1 cellular context compared by ENCODE assay signal in genomic region chr13:100808330-100808729, GRCh38.
TF ChIP-seq lines count a peak whose summit lies in the region.

No MANE protein-coding gene starts in this region.

TF ChIP-seq in HepG2, 621 proteins besides CTCF, POLR2A, EP300 and RAD21 (continued from another document and continues in another):
- peak; percentile 14; the same call in 1 of the 2 replicates for TF ChIP-seq RXRB (CRISPR knock-in tag; IDR thresholded peaks at IDR 0.05; ENCODE audit: borderline replicate concordance)
- TF ChIP-seq TEAD3 (CRISPR knock-in tag; optimal IDR thresholded peaks at IDR 0.05; ENCODE audit: borderline replicate concordance), result peak; percentile 60
- TF ChIP-seq MAZ (IDR thresholded peaks at IDR 0.05; ENCODE audit: borderline replicate concordance, low read depth, low read length), result no peak
- TF ChIP-seq MAZ (CRISPR knock-in tag; IDR thresholded peaks at IDR 0.05; ENCODE audit: low read depth), result no peak
- no peak for TF ChIP-seq ZBTB2 (CRISPR knock-in tag; IDR thresholded peaks at IDR 0.05; ENCODE audit: low read depth)
- no peak for TF ChIP-seq ZNF430 (CRISPR knock-in tag; IDR thresholded peaks at IDR 0.05)
- peak; percentile 51; the same call in 1 of the 2 replicates for TF ChIP-seq FOXA3 (CRISPR knock-in tag; IDR thresholded peaks at IDR 0.05)
- TF ChIP-seq LCORL (IDR thresholded peaks at IDR 0.05), result no peak
- peak; percentile 29; the same call in 1 of the 2 replicates for TF ChIP-seq LCORL (CRISPR knock-in tag; IDR thresholded peaks at IDR 0.05)
- TF ChIP-seq ZKSCAN8 (CRISPR knock-in tag; IDR thresholded peaks at IDR 0.05; ENCODE audit: borderline replicate concordance), result peak; percentile 97
- no peak for TF ChIP-seq ZMYM3 (CRISPR knock-in tag; IDR thresholded peaks at IDR 0.05)
- TF ChIP-seq ZNF281 (CRISPR knock-in tag; IDR thresholded peaks at IDR 0.05; ENCODE audit: borderline replicate concordance), result peak; percentile 19; the same call in 1 of the 2 replicates
- TF ChIP-seq ZNF644 (CRISPR knock-in tag; IDR thresholded peaks at IDR 0.05; ENCODE audit: low read depth), result peak; percentile 70
- no peak for TF ChIP-seq ELF1 (CRISPR knock-in tag; IDR thresholded peaks at IDR 0.05)
- peak; percentile 61; the same call in 1 of the 2 replicates for TF ChIP-seq RXRA (CRISPR knock-in tag; IDR thresholded peaks at IDR 0.05)
- no peak for TF ChIP-seq RERE (CRISPR knock-in tag; IDR thresholded peaks at IDR 0.05; ENCODE audit: low read depth)
- no peak for TF ChIP-seq MIER3 (CRISPR knock-in tag; IDR thresholded peaks at IDR 0.05; ENCODE audit: borderline replicate concordance)
- TF ChIP-seq NR2F1 (CRISPR knock-in tag; IDR thresholded peaks at IDR 0.05), result peak in 1 of 2 experiments; percentile 50; a peak in 1 of 4 replicates
- TF ChIP-seq RCOR2 (CRISPR knock-in tag; IDR thresholded peaks at IDR 0.05), result 0 out of 2 replicates have a peak, but pooled peaks have one; percentile 29
- TF ChIP-seq GATAD2A (CRISPR knock-in tag; IDR thresholded peaks at IDR 0.05), result peak; percentile 72
- no peak for TF ChIP-seq SOX6 (IDR thresholded peaks at IDR 0.05)
- peak; percentile 99 for TF ChIP-seq SOX6 (CRISPR knock-in tag; IDR thresholded peaks at IDR 0.05)
- TF ChIP-seq ZNF674 (CRISPR knock-in tag; IDR thresholded peaks at IDR 0.05; ENCODE audit: low read depth), result no peak
- 0 out of 2 replicates have a peak, but pooled peaks have one; percentile 13 for TF ChIP-seq TCF7 (IDR thresholded peaks at IDR 0.05; ENCODE audit: low read depth)
- no peak for TF ChIP-seq ZNF431 (CRISPR knock-in tag; IDR thresholded peaks at IDR 0.05; ENCODE audit: borderline replicate concordance, low read depth)
- peak; percentile 74 for TF ChIP-seq HNF4G (IDR thresholded peaks at IDR 0.05; ENCODE audit: borderline replicate concordance, low read depth, low read length)
- TF ChIP-seq HNF4G (CRISPR knock-in tag; IDR thresholded peaks at IDR 0.05; ENCODE audit: borderline replicate concordance, low read depth), result no peak; the same call in 1 of the 2 replicates
- no peak for TF ChIP-seq PTBP1 (IDR thresholded peaks at IDR 0.05; ENCODE audit: low read depth, low read length, poor library complexity, severe bottlenecking)
- 0 out of 2 replicates have a peak, but pooled peaks have one; percentile 38 for TF ChIP-seq POGZ (CRISPR knock-in tag; IDR thresholded peaks at IDR 0.05)
- TF ChIP-seq ISL2 (CRISPR knock-in tag; IDR thresholded peaks at IDR 0.05), result 0 out of 2 replicates have a peak, but pooled peaks have one; percentile 21
- peak; percentile 25; the same call in 1 of the 2 replicates for TF ChIP-seq AHDC1 (CRISPR knock-in tag; IDR thresholded peaks at IDR 0.05; ENCODE audit: borderline replicate concordance)
- TF ChIP-seq THAP9 (CRISPR knock-in tag; IDR thresholded peaks at IDR 0.05; ENCODE audit: borderline replicate concordance), result no peak
- peak; percentile 39; the same call in 1 of the 2 replicates for TF ChIP-seq BCL6 (CRISPR knock-in tag; IDR thresholded peaks at IDR 0.05)
- peak; percentile 43; the same call in 1 of the 2 replicates for TF ChIP-seq NR2F6 (IDR thresholded peaks at IDR 0.05)
- peak; percentile 44 for TF ChIP-seq NR2F6 (CRISPR knock-in tag; IDR thresholded peaks at IDR 0.05)
- TF ChIP-seq SOX5 (CRISPR knock-in tag; IDR thresholded peaks at IDR 0.05; ENCODE audit: borderline replicate concordance), result peak; percentile 100
- TF ChIP-seq HDAC2 (CRISPR knock-in tag; IDR thresholded peaks at IDR 0.05), result peak; percentile 45; the same call in 1 of the 2 replicates
- TF ChIP-seq DZIP1 (CRISPR knock-in tag; IDR thresholded peaks at IDR 0.05), result no peak
- no peak for TF ChIP-seq BATF2 (CRISPR knock-in tag; IDR thresholded peaks at IDR 0.05)
- TF ChIP-seq ZMYM4 (CRISPR knock-in tag; IDR thresholded peaks at IDR 0.05), result peak; percentile 28; the same call in 1 of the 2 replicates
